ENCODE assay signal across 21 cellular contexts in genomic region chr22:25346859-25347751, GRCh38.
A peak's percentile ranks its signal among the peaks of the same experiment; 100 is the strongest.
DNase-seq lines count a peak whose midpoint lies in the region; ATAC-seq, FAIRE-seq and TF ChIP-seq lines count a peak whose summit lies in the region.
"Had no signal": no experiment of that assay in that cellular context is flagged by ENCODE, and none has a peak within 500 bp of the region (broad histone marks: within the 10 kb centered on the region; RNA-seq: fewer than 3 reads in every experiment).

No MANE protein-coding gene starts in this region.

- BruUV-seq in endothelial cell of umbilical vein (replicated peaks; lab: Mats Ljungman, UMichigan) = no TSS peak

- H3K4ac ChIP-seq in mesenchymal stem cell (ENCODE audit: low read depth in 1 of 2, low read length in 2 of 2) = no peak overlapping the region

- peak; percentile 46 to 48 for ATAC-seq in natural killer cell treated with Interleukin-12 subunit alpha and Interleukin-12 subunit beta and Interleukin-15 and Interleukin-18, amount 100 ng/mL, for 72 hours
- ATAC-seq in natural killer cell = no peak
- ATAC-seq in T-cell (replicated peaks in 1 of 4) = no peak

- H3K9me3 ChIP-seq in endothelial cell of umbilical vein (replicated peaks; ENCODE audit: control insufficient read depth, insufficient read depth, low read length) = no peaks in the 10 kb centered on the region
- no peaks in the 10 kb centered on the region for H3K9me3 ChIP-seq in mesenchymal stem cell (ENCODE audit: control insufficient read depth, low read length)
- H3K9me3 ChIP-seq in HAP-1 = no peaks in the 10 kb centered on the region
- H3K9me3 ChIP-seq in uterus = peaks cover 0 to 3% of the 10 kb centered on the region in 2 donors

- peaks cover 4% of the 10 kb centered on the region for H3K9me3 Mint-ChIP-seq in natural killer cell treated with Interleukin-12 subunit alpha and Interleukin-12 subunit beta and Interleukin-15 and Interleukin-18, amount 100 ng/mL, for 72 hours
- H3K9me3 Mint-ChIP-seq in natural killer cell (peaks cover 4% of the 10 kb centered on the region in 2 donors), T-cell (peaks cover 2 to 5% (median 5%) of the 10 kb centered on the region in 3 donors)

- in situ Hi-C loops in HAP-1 (cut with MboI; ENCODE audit: low sequenced_read_pairs) = no loop called here

- H3K27me3 Mint-ChIP-seq in natural killer cell treated with Interleukin-12 subunit alpha and Interleukin-12 subunit beta and Interleukin-15 and Interleukin-18, amount 100 ng/mL, for 72 hours = no peaks in the 10 kb centered on the region
- no peaks in the 10 kb centered on the region for H3K27me3 Mint-ChIP-seq in natural killer cell (ENCODE audit: low read depth in 2 of 2)
- no peaks in the 10 kb centered on the region for H3K27me3 Mint-ChIP-seq in T-cell

- H4K20me1 ChIP-seq in endothelial cell of umbilical vein (replicated peaks; ENCODE audit: control insufficient read depth, extremely low read depth, insufficient read depth, low read length) = no peaks in the 10 kb centered on the region

- intact Hi-C loops in natural killer cell (cut with micrococcal nuclease) (no loop called here), endothelial cell of umbilical vein (cut with micrococcal nuclease) (no loop called here), uterus (cut with DNase I; ENCODE audit: low total_unique reads) (no loop called here)

- TF ChIP-seq CTCF in natural killer cell (IDR thresholded peaks at IDR 0.05) (no peak), endothelial cell of umbilical vein (IDR thresholded peaks at IDR 0.05; ENCODE audit: extremely low read depth in 1 of 2, insufficient read depth in 1 of 2, low read depth in 1 of 2, low read length in 2 of 2) (no peak), uterus (IDR thresholded peaks at IDR 0.05) (no peak)

- no peaks in the 10 kb centered on the region for H3K9me1 ChIP-seq in endothelial cell of umbilical vein (replicated peaks; ENCODE audit: control insufficient read depth, extremely low read depth, insufficient read depth, low read length)

- no peak overlapping the region for H3K9ac ChIP-seq in endothelial cell of umbilical vein (replicated peaks; ENCODE audit: extremely low read depth, insufficient read depth, low read length)
- no peak overlapping the region for H3K9ac ChIP-seq in mesenchymal stem cell (ENCODE audit: low read length)

- peaks cover 13% of the 10 kb centered on the region for H3K36me3 Mint-ChIP-seq in natural killer cell treated with Interleukin-12 subunit alpha and Interleukin-12 subunit beta and Interleukin-15 and Interleukin-18, amount 100 ng/mL, for 72 hours
- H3K36me3 Mint-ChIP-seq in natural killer cell (peaks cover 15% of the 10 kb centered on the region), T-cell (peaks cover 35% of the 10 kb centered on the region)

- peaks cover 13% of the 10 kb centered on the region for H3K4me1 ChIP-seq in endothelial cell of umbilical vein (ENCODE audit: control insufficient read depth, extremely low read depth, insufficient read depth, low read length)
- peaks cover 6% of the 10 kb centered on the region for H3K4me1 ChIP-seq in mesenchymal stem cell (ENCODE audit: control insufficient read depth, insufficient read depth, low read depth, low read length)
- no peaks in the 10 kb centered on the region for H3K4me1 ChIP-seq in HAP-1
- no peaks in the 10 kb centered on the region for H3K4me1 ChIP-seq in uterus
- H3K4me1 ChIP-seq: Peyer's patch had no signal

- H3K4me1 Mint-ChIP-seq in natural killer cell treated with Interleukin-12 subunit alpha and Interleukin-12 subunit beta and Interleukin-15 and Interleukin-18, amount 100 ng/mL, for 72 hours (ENCODE audit: low read depth in 2 of 2) = no peaks in the 10 kb centered on the region
- H3K4me1 Mint-ChIP-seq in natural killer cell (no peaks in the 10 kb centered on the region), T-cell (no peaks in the 10 kb centered on the region)

- no peak overlapping the region for H3K23ac ChIP-seq in mesenchymal stem cell (ENCODE audit: low read length in 2 of 2)

- H4K8ac ChIP-seq in mesenchymal stem cell (ENCODE audit: low read length) = no peak overlapping the region

- H3K27ac Mint-ChIP-seq in natural killer cell treated with Interleukin-12 subunit alpha and Interleukin-12 subunit beta and Interleukin-15 and Interleukin-18, amount 100 ng/mL, for 72 hours = no peak overlapping the region
- H3K27ac Mint-ChIP-seq in natural killer cell (no peak overlapping the region), T-cell (no peak overlapping the region)

- no peak overlapping the region for H3K14ac ChIP-seq in mesenchymal stem cell (ENCODE audit: low read length in 2 of 2)

- H4K91ac ChIP-seq in mesenchymal stem cell (ENCODE audit: low read length) = peak overlapping the region; percentile 39

- H3K36me3 ChIP-seq in endothelial cell of umbilical vein (ENCODE audit: control insufficient read depth in 2 of 2, extremely low read depth in 1 of 2, insufficient read depth in 2 of 2, low read length in 2 of 2) (peaks cover 0 to 6% of the 10 kb centered on the region in 2 experiments), mesenchymal stem cell (ENCODE audit: control insufficient read depth in 1 of 2, insufficient read depth in 2 of 2, low read depth in 1 of 2, low read length in 2 of 2) (peaks cover 30 to 32% of the 10 kb centered on the region in 2 experiments), HAP-1 (replicated peaks) (peaks cover 17% of the 10 kb centered on the region), uterus (no peaks in the 10 kb centered on the region)

- H2BK15ac ChIP-seq in mesenchymal stem cell (ENCODE audit: low read depth, poor library complexity, severe bottlenecking) = no peak overlapping the region

- H3K18ac ChIP-seq in mesenchymal stem cell (ENCODE audit: low read depth in 1 of 2, low read length in 2 of 2) = no peak overlapping the region

- WGBS in mesenchymal stem cell = 94% methylated on average over 29 of the region's 29 CpGs

- FAIRE-seq in endothelial cell of umbilical vein (lab: Jason Lieb, UNC) (no peak), urothelium cell line (lab: Jason Lieb, UNC) (peak; percentile 91)
- FAIRE-seq: A204.1, H54 had no signal

- H3K4me2 ChIP-seq in endothelial cell of umbilical vein (ENCODE audit: insufficient read depth, low read length) = peak overlapping the region; percentile 2
- no peak overlapping the region for H3K4me2 ChIP-seq in mesenchymal stem cell (ENCODE audit: low read length, poor library complexity, severe bottlenecking)

- H3K4me3 ChIP-seq in endothelial cell of umbilical vein (replicated peaks in 1 of 3; ENCODE audit: insufficient read depth in 1 of 3, low read depth in 1 of 3, low read length in 3 of 3) = no peak overlapping the region
- H3K4me3 ChIP-seq in mesenchymal stem cell (ENCODE audit: insufficient read depth in 1 of 2, low read depth in 1 of 2, low read length in 2 of 2) = no peak overlapping the region
- H3K4me3 ChIP-seq in HAP-1 = no peak overlapping the region
- H3K4me3 ChIP-seq in uterus = no peak overlapping the region
- H3K4me3 ChIP-seq: Peyer's patch had no signal

- no peak for DNase-seq in natural killer cell treated with Interleukin-12 subunit alpha and Interleukin-12 subunit beta and Interleukin-15 and Interleukin-18, amount 100 ng/mL, for 72 hours (ENCODE audit: low spot score)
- DNase-seq in natural killer cell = no peak
- DNase-seq in endothelial cell of umbilical vein (ENCODE audit: low read depth, low spot score) = no peak
- DNase-seq in mesenchymal stem cell = no peak
- no peak for DNase-seq in urothelium cell line (ENCODE audit: low spot score)
- DNase-seq in HAP-1 (ENCODE audit: low spot score in 2 of 2) = no peak
- DNase-seq in uterus = no peak
- no peak for DNase-seq in T-cell
- DNase-seq: COR-L47, DMS153, EL, MM.1S, NCI-H1105, NCI-H187, NCI-H2171, NCI-H446 treated with DMSO at 0.1 percent for 48 hours, NCI-H748 treated with DMSO at 0.1 percent for 48 hours had no signal

- no peak overlapping the region for H2BK120ac ChIP-seq in mesenchymal stem cell (ENCODE audit: low read depth, low read length)

- dilution Hi-C loops in endothelial cell of umbilical vein (cut with MboI; ENCODE audit: extremely low pct_ligation_motif_present, low sequenced_read_pairs) = no loop called here

- CTCF ChIA-PET in endothelial cell of umbilical vein (lab: Charles Lee) = interaction anchor here (2.1 kb wide), 1 partner anchor 13 kb away, joined by 6 read pairs; no protein-coding TSS in a partner anchor
- CTCF ChIA-PET in T-cell (lab: Charles Lee) = no interaction called here

- H3K79me1 ChIP-seq in mesenchymal stem cell (replicated peaks; ENCODE audit: low read length, poor library complexity, severe bottlenecking) = no peaks in the 10 kb centered on the region

- H2AK5ac ChIP-seq in mesenchymal stem cell (ENCODE audit: low read length, severe bottlenecking) = no peak overlapping the region

- no peak overlapping the region for H2BK5ac ChIP-seq in mesenchymal stem cell (ENCODE audit: low read depth, low read length, poor library complexity, severe bottlenecking)

- H3K27me3 ChIP-seq in endothelial cell of umbilical vein (ENCODE audit: control insufficient read depth in 2 of 2, insufficient read depth in 2 of 2, low read length in 2 of 2) = no peaks in the 10 kb centered on the region
- no peaks in the 10 kb centered on the region for H3K27me3 ChIP-seq in mesenchymal stem cell (ENCODE audit: control insufficient read depth in 1 of 2, insufficient read depth in 1 of 2, low read length in 2 of 2)
- no peaks in the 10 kb centered on the region for H3K27me3 ChIP-seq in HAP-1 (ENCODE audit: low read depth)
- H3K27me3 ChIP-seq in uterus = no peaks in the 10 kb centered on the region
- H3K27me3 ChIP-seq: Peyer's patch had no signal

- H3K4me3 Mint-ChIP-seq in natural killer cell treated with Interleukin-12 subunit alpha and Interleukin-12 subunit beta and Interleukin-15 and Interleukin-18, amount 100 ng/mL, for 72 hours = no peak overlapping the region
- H3K4me3 Mint-ChIP-seq in natural killer cell (no peak overlapping the region), T-cell (no peak overlapping the region)

- peak overlapping the region; percentile 25 for H3K27ac ChIP-seq in endothelial cell of umbilical vein (ENCODE audit: insufficient read depth, low read depth, low read length)
- H3K27ac ChIP-seq in mesenchymal stem cell (ENCODE audit: low read length, poor library complexity, severe bottlenecking) = no peak overlapping the region
- H3K27ac ChIP-seq in uterus = no peak overlapping the region
- H3K27ac ChIP-seq: C4-2B, Peyer's patch had no signal

- H2AFZ ChIP-seq in endothelial cell of umbilical vein (ENCODE audit: low read depth, low read length) (no peak overlapping the region), mesenchymal stem cell (ENCODE audit: low read depth, low read length) (no peak overlapping the region)

- no peak overlapping the region for H2BK12ac ChIP-seq in mesenchymal stem cell (ENCODE audit: low read length in 2 of 2)

- no peaks in the 10 kb centered on the region for H3K79me2 ChIP-seq in endothelial cell of umbilical vein (ENCODE audit: control insufficient read depth, insufficient read depth, low read length)

- TF ChIP-seq POLR2A in endothelial cell of umbilical vein (IDR thresholded peaks at IDR 0.05; ENCODE audit: low read depth, low read length) = no peak
- no peak for TF ChIP-seq POLR2A in uterus (IDR thresholded peaks at IDR 0.05)

- POLR2A ChIA-PET in endothelial cell of umbilical vein (lab: Charles Lee) (no interaction called here), T-cell (lab: Charles Lee) (no interaction called here)

TF ChIP-seq in endothelial cell of umbilical vein, 7 proteins besides CTCF, POLR2A, EP300 and RAD21 (continues in another document):
- no peak for TF ChIP-seq JUN (IDR thresholded peaks at IDR 0.05; ENCODE audit: borderline replicate concordance, insufficient read depth, insufficient read length, low read depth)

Comparison
In these comparisons a context has a peak if more than half of its experiments do, and no peak if none do; other contexts are left out.
1. ATAC-seq: peak in natural killer cell treated with Interleukin-12 subunit alpha and Interleukin-12 subunit beta and Interleukin-15 and Interleukin-18, amount 100 ng/mL, for 72 hours (2 of 2); none in natural killer cell (0 of 3) and T-cell (0 of 4).